ENCODE assay signal across 1 cellular context in genomic region chr13:93963266-93964131, GRCh38.
TF ChIP-seq lines count a peak whose summit lies in the region.

No MANE protein-coding gene starts in this region.

TF ChIP-seq in liver, 16 proteins besides CTCF, POLR2A, EP300 and RAD21 (continued from another document):
- no peak for TF ChIP-seq REST (IDR thresholded peaks at IDR 0.05)
- no peak for TF ChIP-seq TAF1 (conservative IDR thresholded peaks at IDR 0.05)
